In genomic region chr2:27624943-27625342, GRCh38 we compare ENCODE assay signal across 33 cellular contexts.
"Had no signal": no experiment of that assay in that cellular context is flagged by ENCODE, and none has a peak within 500 bp of the region (broad histone marks: within the 10 kb centered on the region; RNA-seq: fewer than 3 reads in every experiment).

No MANE protein-coding gene starts in this region.

- H3K27me3 Mint-ChIP-seq: activated CD4-positive, alpha-beta memory T cell treated with anti-CD3 and anti-CD28 coated beads for 36 hours; activated CD4-positive, alpha-beta T cell treated with anti-CD3 and anti-CD28 coated beads for 36 hours; activated CD4-positive, alpha-beta T cell treated with anti-CD3 and anti-CD28 coated beads, Interleukin-2, amount 10 ng/mL, durations not matched to agents 24 days and 14 days; activated CD8-positive, alpha-beta memory T cell treated with anti-CD3 and anti-CD28 coated beads, Interleukin-2, amount 10 ng/mL, durations not matched to agents 7 days and 5 days; activated naive CD4-positive, alpha-beta T cell treated with anti-CD3 and anti-CD28 coated beads, Interleukin-2, amount 50 U/mL, for 24 hours; activated naive CD8-positive, alpha-beta T cell treated with anti-CD3 and anti-CD28 coated beads, Interleukin-2, amount 10 ng/mL, durations not matched to agents 7 days and 5 days; central memory CD8-positive, alpha-beta T cell; dendritic cell treated with granulocyte-macrophage colony-stimulating factor and Interleukin-4, amounts not matched to agents 40 ng/mL and 50 ng/mL, for 4 days; T-cell had no signal

- DNase-seq: activated CD4-positive, alpha-beta memory T cell treated with anti-CD3 and anti-CD28 coated beads for 36 hours; activated CD4-positive, alpha-beta T cell treated with anti-CD3 and anti-CD28 coated beads for 36 hours; activated CD4-positive, alpha-beta T cell treated with anti-CD3 and anti-CD28 coated beads, Interleukin-2, amount 10 ng/mL, durations not matched to agents 24 days and 14 days; activated CD4-positive, CD25-positive, alpha-beta regulatory T cell; activated CD4-positive, CD25-positive, alpha-beta regulatory T cell treated with anti-CD3 and anti-CD28 coated beads, Interleukin-2, amount 50 U/mL, for 72 hours; activated CD8-positive, alpha-beta memory T cell treated with anti-CD3 and anti-CD28 coated beads, Interleukin-2, amount 10 ng/mL, durations not matched to agents 7 days and 5 days; activated CD8-positive, alpha-beta memory T cell treated with anti-CD3 and anti-CD28 coated beads, Interleukin-2, amount 50 U/mL, for 4 hours; activated CD8-positive, alpha-beta T cell treated with anti-CD3 and anti-CD28 coated beads, Interleukin-2, amount 10 ng/mL, durations not matched to agents 7 days and 5 days; activated effector memory CD4-positive, alpha-beta T cell treated with anti-CD3 and anti-CD28 coated beads, Interleukin-2, amount 50 U/mL, for 16 hours; activated naive CD4-positive, alpha-beta T cell treated with anti-CD3 and anti-CD28 coated beads for 36 hours; activated naive CD8-positive, alpha-beta T cell treated with anti-CD3 and anti-CD28 coated beads, Interleukin-2, amount 10 ng/mL, durations not matched to agents 7 days and 5 days; activated T-cell treated with anti-CD3 and anti-CD28 coated beads, Interleukin-2, amount 50 U/mL, for 1 hour; activated T-cell treated with anti-CD3 and anti-CD28 coated beads, Interleukin-2, amount 50 U/mL, for 48 hours; amniotic stem cell; anterior cingulate cortex; brain microvascular endothelial cell; dorsolateral prefrontal cortex; effector memory CD4-positive, alpha-beta T cell; endodermal cell; esophagus squamous epithelium; foreskin melanocyte; heart right ventricle; T-cell; T1000 had no signal

- H3K27me3 ChIP-seq: brain microvascular endothelial cell, dorsolateral prefrontal cortex, esophagus squamous epithelium, gastroesophageal sphincter, heart right ventricle had no signal

- ATAC-seq: activated CD4-positive, alpha-beta T cell treated with anti-CD3 and anti-CD28 coated beads for 36 hours; activated CD8-positive, alpha-beta memory T cell treated with anti-CD3 and anti-CD28 coated beads, Interleukin-2, amount 10 ng/mL, durations not matched to agents 7 days and 5 days; activated CD8-positive, alpha-beta T cell treated with anti-CD3 and anti-CD28 coated beads, Interleukin-2, amount 10 ng/mL, durations not matched to agents 7 days and 5 days; gastroesophageal sphincter; heart right ventricle; T-cell had no signal

- H3K4me3 ChIP-seq: coronary artery, dorsolateral prefrontal cortex, esophagus squamous epithelium, gastroesophageal sphincter, heart right ventricle had no signal

- H3K9me3 ChIP-seq: esophagus squamous epithelium, gastroesophageal sphincter, heart right ventricle had no signal

- H3K27ac Mint-ChIP-seq: activated CD4-positive, alpha-beta memory T cell treated with anti-CD3 and anti-CD28 coated beads for 36 hours; activated CD4-positive, alpha-beta T cell treated with anti-CD3 and anti-CD28 coated beads for 36 hours; activated CD4-positive, alpha-beta T cell treated with anti-CD3 and anti-CD28 coated beads, Interleukin-2, amount 10 ng/mL, durations not matched to agents 24 days and 14 days; activated CD8-positive, alpha-beta memory T cell treated with anti-CD3 and anti-CD28 coated beads, Interleukin-2, amount 10 ng/mL, durations not matched to agents 7 days and 5 days; activated CD8-positive, alpha-beta T cell treated with anti-CD3 and anti-CD28 coated beads, Interleukin-2, amount 10 ng/mL, durations not matched to agents 7 days and 5 days; activated naive CD4-positive, alpha-beta T cell treated with anti-CD3 and anti-CD28 coated beads for 36 hours; activated naive CD8-positive, alpha-beta T cell treated with anti-CD3 and anti-CD28 coated beads, Interleukin-2, amount 10 ng/mL, durations not matched to agents 7 days and 5 days; activated T-helper 1 cell treated with anti-CD3 and anti-CD28 coated beads, Interleukin-12 subunit alpha, Interleukin-12 subunit beta, Interleukin-2, Interleukin-4 antibody, amounts not matched to agents 30 ng/mL and 10 ng/mL and 1 ng/mL, durations not matched to agents 14 hours and 24 hours and 36 hours; activated T-helper 2 cell treated with anti-CD3 and anti-CD28 coated beads, Interferon-gamma antibody, Interleukin-2, Interleukin-4, amounts not matched to agents 10 μg/mL and 5 μg/mL and 100 μg/mL, durations not matched to agents 14 hours and 24 hours and 36 hours; dendritic cell treated with granulocyte-macrophage colony-stimulating factor and Interleukin-4, amounts not matched to agents 40 ng/mL and 50 ng/mL, for 4 days; endodermal cell; T-helper 1 cell treated with Interleukin-12 subunit alpha and Interleukin-12 subunit beta and Interleukin-4 antibody, amounts not matched to agents 30 μg/mL and 1 μg/mL, for 36 hours; T-helper 2 cell treated with Interferon-gamma antibody and Interleukin-4, amounts not matched to agents 5 μg/mL and 100 μg/mL, for 36 hours had no signal

- H3K9me3 Mint-ChIP-seq: activated CD4-positive, alpha-beta memory T cell treated with anti-CD3 and anti-CD28 coated beads for 36 hours; activated CD4-positive, alpha-beta T cell treated with anti-CD3 and anti-CD28 coated beads, Interleukin-2, amount 10 ng/mL, durations not matched to agents 24 days and 14 days; activated naive CD4-positive, alpha-beta T cell treated with anti-CD3 and anti-CD28 coated beads for 36 hours; activated naive CD4-positive, alpha-beta T cell treated with anti-CD3 and anti-CD28 coated beads, Interleukin-2, amount 50 U/mL, for 24 hours; activated naive CD8-positive, alpha-beta T cell treated with anti-CD3 and anti-CD28 coated beads, Interleukin-2, amount 10 ng/mL, durations not matched to agents 7 days and 5 days; activated T-helper 1 cell treated with anti-CD3 and anti-CD28 coated beads, Interleukin-12 subunit alpha, Interleukin-12 subunit beta, Interleukin-2, Interleukin-4 antibody, amounts not matched to agents 30 ng/mL and 10 ng/mL and 1 ng/mL, durations not matched to agents 14 hours and 24 hours and 36 hours; activated T-helper 2 cell treated with anti-CD3 and anti-CD28 coated beads, Interferon-gamma antibody, Interleukin-2, Interleukin-4, amounts not matched to agents 10 μg/mL and 5 μg/mL and 100 μg/mL, durations not matched to agents 14 hours and 24 hours and 36 hours; central memory CD8-positive, alpha-beta T cell; dendritic cell treated with granulocyte-macrophage colony-stimulating factor and Interleukin-4, amounts not matched to agents 40 ng/mL and 50 ng/mL, for 4 days; endodermal cell; T-cell; T-helper 1 cell treated with Interleukin-12 subunit alpha and Interleukin-12 subunit beta and Interleukin-4 antibody, amounts not matched to agents 30 μg/mL and 1 μg/mL, for 36 hours; T-helper 2 cell treated with Interferon-gamma antibody and Interleukin-4, amounts not matched to agents 5 μg/mL and 100 μg/mL, for 36 hours had no signal

- H3K27ac ChIP-seq: brain microvascular endothelial cell, coronary artery, dorsolateral prefrontal cortex, esophagus squamous epithelium, gastroesophageal sphincter, heart right ventricle had no signal

- H3K4me3 Mint-ChIP-seq: activated CD4-positive, alpha-beta memory T cell treated with anti-CD3 and anti-CD28 coated beads for 36 hours; activated CD4-positive, alpha-beta T cell treated with anti-CD3 and anti-CD28 coated beads for 36 hours; activated CD4-positive, alpha-beta T cell treated with anti-CD3 and anti-CD28 coated beads, Interleukin-2, amount 10 ng/mL, durations not matched to agents 24 days and 14 days; activated CD8-positive, alpha-beta memory T cell treated with anti-CD3 and anti-CD28 coated beads, Interleukin-2, amount 10 ng/mL, durations not matched to agents 7 days and 5 days; activated CD8-positive, alpha-beta T cell treated with anti-CD3 and anti-CD28 coated beads, Interleukin-2, amount 10 ng/mL, durations not matched to agents 7 days and 5 days; activated naive CD4-positive, alpha-beta T cell treated with anti-CD3 and anti-CD28 coated beads for 36 hours; activated naive CD4-positive, alpha-beta T cell treated with anti-CD3 and anti-CD28 coated beads, Interleukin-2, amount 50 U/mL, for 24 hours; activated naive CD8-positive, alpha-beta T cell treated with anti-CD3 and anti-CD28 coated beads, Interleukin-2, amount 10 ng/mL, durations not matched to agents 7 days and 5 days; activated T-helper 1 cell treated with anti-CD3 and anti-CD28 coated beads, Interleukin-12 subunit alpha, Interleukin-12 subunit beta, Interleukin-2, Interleukin-4 antibody, amounts not matched to agents 30 ng/mL and 10 ng/mL and 1 ng/mL, durations not matched to agents 14 hours and 24 hours and 36 hours; central memory CD8-positive, alpha-beta T cell; dendritic cell treated with granulocyte-macrophage colony-stimulating factor and Interleukin-4, amounts not matched to agents 40 ng/mL and 50 ng/mL, for 4 days; endodermal cell; T-cell; T-helper 1 cell treated with Interleukin-12 subunit alpha and Interleukin-12 subunit beta and Interleukin-4 antibody, amounts not matched to agents 30 μg/mL and 1 μg/mL, for 36 hours; T-helper 2 cell treated with Interferon-gamma antibody and Interleukin-4, amounts not matched to agents 5 μg/mL and 100 μg/mL, for 36 hours had no signal
